Comparison of ENCODE assay signal across 8 cellular contexts in genomic region chr15:64905119-64905831, GRCh38. TPM values are rescaled to one million over a fixed set of nuclear protein-coding genes. Genes with fewer than 3 reads are reported as not detected.
DNase-seq lines count a peak whose midpoint lies in the region; ATAC-seq and TF ChIP-seq lines count a peak whose summit lies in the region.

No MANE protein-coding gene starts in this region.

- H3K36me3 Mint-ChIP-seq in neural crest cell (ENCODE audit: low read depth), result peaks cover 6% of the 10 kb centered on the region

- TF ChIP-seq POLR2A in gastroesophageal sphincter (IDR thresholded peaks at IDR 0.05), result no peak

- peak overlapping the region; percentile 22 for H3K4me3 ChIP-seq in H7 (ENCODE audit: insufficient read depth, low read depth, low read length)
- peak overlapping the region; percentile 4 to 43 for H3K4me3 ChIP-seq in gastroesophageal sphincter

- ATAC-seq in gastroesophageal sphincter, result peak; percentile 80

- H3K9me3 Mint-ChIP-seq in neural crest cell, result peaks cover 12% of the 10 kb centered on the region

- WGBS in gastroesophageal sphincter (ENCODE audit: low coverage in 1 of 2), 2 donors, result 13 to 25% methylated on average over 16 to 19 of the region's 30 CpGs

- TF ChIP-seq CTCF in gastroesophageal sphincter (IDR thresholded peaks at IDR 0.05) (peak in 3 of 4 experiments; percentile 85 to 94 (median 87)), neural crest cell (conservative IDR thresholded peaks at IDR 0.05) (peak; percentile 83)

- H3K27ac Mint-ChIP-seq in neural crest cell (ENCODE audit: unreplicated experiment), result peak overlapping the region; percentile 81

- no peaks in the 10 kb centered on the region for H3K27me3 ChIP-seq in H7 (ENCODE audit: control insufficient read depth, insufficient read depth, low read length)
- no peaks in the 10 kb centered on the region for H3K27me3 ChIP-seq in gastroesophageal sphincter

- H3K4me1 Mint-ChIP-seq in neural crest cell, result peaks cover 19% of the 10 kb centered on the region

- peak; percentile 84 for DNase-seq in Ammon's horn (ENCODE audit: low spot score)
- DNase-seq in H7, result peak; percentile 96
- DNase-seq in RPMI8226, result peak; percentile 79
- DNase-seq in activated naive CD4-positive, alpha-beta T cell (lab: John Stamatoyannopoulos, UW), result peak; percentile 27 to 75 (median 56)
- peak; percentile 83 for DNase-seq in neural crest cell (ENCODE audit: low read depth, low spot score)
- DNase-seq in substantia nigra (lab: John Stamatoyannopoulos, UW), result peak in 46 of 49 donors; percentile 19 to 85 (median 60)
- DNase-seq in NCI-H1436 (lab: John Stamatoyannopoulos, UW), result no peak

- H3K4me3 Mint-ChIP-seq in neural crest cell, result peak overlapping the region; percentile 80

- TF ChIP-seq EP300 in gastroesophageal sphincter (IDR thresholded peaks at IDR 0.05), result no peak

- H3K27me3 Mint-ChIP-seq in neural crest cell (ENCODE audit: low read depth), result no peaks in the 10 kb centered on the region

- H3K36me3 ChIP-seq in H7 (replicated peaks; ENCODE audit: control insufficient read depth, insufficient read depth, low read length) (no peaks in the 10 kb centered on the region), gastroesophageal sphincter (no peaks in the 10 kb centered on the region)

- H3K27ac ChIP-seq in gastroesophageal sphincter (peak overlapping the region in 2 of 4 donors; percentile 39 to 43), substantia nigra (ENCODE audit: low read depth, low read length, poor library complexity, severe bottlenecking) (peak overlapping the region; percentile 18)

- H3K4me1 ChIP-seq in gastroesophageal sphincter, result peaks cover 0 to 14% (median 0%) of the 10 kb centered on the region in 3 donors

- peaks cover 0 to 16% (median 0%) of the 10 kb centered on the region in 3 donors for H3K9me3 ChIP-seq in gastroesophageal sphincter

RNA-seq across cellular contexts. Expression of gene ANKDD1A, which starts 6.4 kb away (rescaled TPM):
- total RNA-seq in H7 (2014; rRNA removed; shearing (Covaris generic)), result 4.8 and 4.9 TPM in 2 replicates
- total RNA-seq in gastroesophageal sphincter (10 to 100 TPM in 2 of 4 donors, 1 to 10 TPM in 2; 4.6 to 15.6 (median 8.5) TPM), neural crest cell (4.4 and 4.6 TPM in 2 replicates)
